In the genomic region with DNA sequence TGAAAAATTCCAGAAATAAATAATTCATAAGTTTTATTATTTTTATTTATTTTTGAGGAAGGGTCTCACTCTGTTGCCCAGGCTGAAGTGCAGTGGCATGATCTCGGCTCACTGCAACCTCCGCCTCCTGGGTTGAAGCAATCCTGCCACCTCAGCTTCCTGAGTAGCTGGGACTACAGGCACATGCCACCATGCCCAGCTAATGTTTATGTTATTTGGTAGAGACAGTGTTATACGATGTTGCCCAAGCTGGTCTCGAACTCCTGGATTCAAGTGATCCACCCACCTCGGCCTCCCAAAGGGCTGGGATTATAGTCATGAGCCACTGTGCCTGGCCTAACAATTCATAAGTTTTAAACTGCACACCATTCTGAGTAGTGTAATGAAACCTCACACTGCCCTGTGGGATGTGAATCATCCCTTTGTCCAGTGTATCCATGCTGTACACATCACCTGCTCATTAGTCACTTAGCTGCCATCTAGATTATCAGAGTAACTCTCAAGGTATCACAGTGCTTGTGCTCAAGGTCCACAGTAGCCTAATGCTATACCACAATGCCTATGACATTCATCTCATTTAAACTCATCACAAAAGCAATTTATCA, we compare ENCODE assay signal across 14 cellular contexts. TPM values are rescaled to one million over a fixed set of nuclear protein-coding genes. Genes with fewer than 3 reads are reported as not detected.
DNase-seq lines count a peak whose midpoint lies in the region; ATAC-seq, FAIRE-seq and TF ChIP-seq lines count a peak whose summit lies in the region.
"Had no signal": no experiment of that assay in that cellular context is flagged by ENCODE, and none has a peak within 500 bp of the region (broad histone marks: within the 10 kb centered on the region; RNA-seq: fewer than 3 reads in every experiment).

No MANE protein-coding gene starts in this region.

- no peak overlapping the region for H3K27ac ChIP-seq in trophoblast cell (ENCODE audit: low read depth, low read length)
- H3K27ac ChIP-seq: skin epidermis had no signal

- no peak overlapping the region for H3K4me3 ChIP-seq in bronchial epithelial cell (ENCODE audit: low read depth, low read length)
- H3K4me3 ChIP-seq in trophoblast cell (ENCODE audit: low read depth, low read length), result no peak overlapping the region
- H3K4me3 ChIP-seq: skin epidermis had no signal

- no peak overlapping the region for H2AK5ac ChIP-seq in trophoblast cell (ENCODE audit: low read length)

- H3K4me1 ChIP-seq in trophoblast cell (ENCODE audit: control insufficient read depth in 1 of 2, insufficient read depth in 2 of 2, low read length in 2 of 2), result peaks cover 0 to 3% of the 10 kb centered on the region in 2 experiments

- ATAC-seq in HG02763 (IDR thresholded peaks at IDR 0.05; ENCODE audit: unreplicated experiment) (no peak), HG03175 (IDR thresholded peaks at IDR 0.05; ENCODE audit: unreplicated experiment) (no peak)

- no peak overlapping the region for H3K14ac ChIP-seq in trophoblast cell (ENCODE audit: low read length)

- no peak overlapping the region for H4K91ac ChIP-seq in trophoblast cell (ENCODE audit: low read depth, low read length)

- H3K36me3 ChIP-seq in bronchial epithelial cell (ENCODE audit: control insufficient read depth, insufficient read depth, low read length), result no peaks in the 10 kb centered on the region
- no peaks in the 10 kb centered on the region for H3K36me3 ChIP-seq in trophoblast cell (ENCODE audit: control insufficient read depth in 1 of 2, insufficient read depth in 2 of 2, low read length in 2 of 2)

- H3K4me2 ChIP-seq in trophoblast cell (ENCODE audit: low read length), result no peak overlapping the region

- peak; percentile 75 for DNase-seq in EL
- peak; percentile 58 for DNase-seq in NCI-H146 (lab: John Stamatoyannopoulos, UW)
- DNase-seq in bronchial epithelial cell (ENCODE audit: low read depth), result peak; percentile 97
- peak; percentile 44 to 64 for DNase-seq in trophoblast cell
- DNase-seq in activated effector memory CD4-positive, alpha-beta T cell treated with Interleukin-2 at 50 U/mL for 16 hours, result no peak
- DNase-seq in NCI-H1092 (lab: John Stamatoyannopoulos, UW), result no peak
- DNase-seq: activated CD4-positive, alpha-beta T cell treated with anti-CD3 and anti-CD28 coated beads, Interleukin-2, amount 10 ng/mL, durations not matched to agents 24 days and 14 days; DND-41; effector CD8-positive, alpha-beta T cell; NCI-H2081 treated with DMSO at 0.1 percent for 48 hours; SHP77 treated with DMSO at 0.1 percent for 48 hours had no signal

- H3K27me3 ChIP-seq in bronchial epithelial cell (ENCODE audit: control insufficient read depth, insufficient read depth, low read length) (no peaks in the 10 kb centered on the region), trophoblast cell (ENCODE audit: insufficient read depth, low read length) (no peaks in the 10 kb centered on the region)

- no peaks in the 10 kb centered on the region for H3K79me2 ChIP-seq in trophoblast cell (ENCODE audit: control insufficient read depth, insufficient read depth, low read length, poor library complexity)

- FAIRE-seq in bronchial epithelial cell (lab: Jason Lieb, UNC), result peak; percentile 97

- H2BK5ac ChIP-seq in trophoblast cell (ENCODE audit: low read depth, low read length, poor library complexity), result no peak overlapping the region

- H3K9me3 ChIP-seq in trophoblast cell (ENCODE audit: insufficient read depth, low read depth, low read length), result no peaks in the 10 kb centered on the region

- no peak overlapping the region for H4K12ac ChIP-seq in trophoblast cell (ENCODE audit: low read depth, low read length)

- H3K4ac ChIP-seq in trophoblast cell (ENCODE audit: low read depth, low read length), result no peak overlapping the region

- H3K18ac ChIP-seq in trophoblast cell (ENCODE audit: low read length), result no peak overlapping the region

- no peak overlapping the region for H3K9ac ChIP-seq in trophoblast cell (ENCODE audit: low read length)

- no peak overlapping the region for H4K8ac ChIP-seq in trophoblast cell (ENCODE audit: low read depth, low read length)

- no peak overlapping the region for H2BK12ac ChIP-seq in trophoblast cell (ENCODE audit: low read length)

- TF ChIP-seq CTCF in bronchial epithelial cell (IDR thresholded peaks at IDR 0.05; ENCODE audit: insufficient read depth, low read length, severe bottlenecking), result no peak

- H2AFZ ChIP-seq in trophoblast cell (ENCODE audit: insufficient read depth, low read length, poor library complexity), result no peak overlapping the region

- peak overlapping the region; percentile 43 for H2BK120ac ChIP-seq in trophoblast cell (ENCODE audit: insufficient read depth, low read length, poor library complexity)

- H3K79me1 ChIP-seq in trophoblast cell (ENCODE audit: low read length), result no peaks in the 10 kb centered on the region

- no peak overlapping the region for H3K23ac ChIP-seq in trophoblast cell (ENCODE audit: low read length)

- WGBS in trophoblast cell (ENCODE audit: extremely low coverage, insufficient coverage, insufficient read length), result no CpG with 5 or more reads among the region's 5 CpGs

RNA-seq across cellular contexts. Expression of a gene that starts 17.9 kb away (rescaled TPM):
- total RNA-seq in bronchial epithelial cell, result 0.79 and 1.7 TPM in 2 replicates
- 6.1 and 6.4 TPM in 2 replicates for polyA plus RNA-seq in trophoblast cell (2013)

Comparison
In these comparisons a context has a peak if more than half of its experiments do, and no peak if none do; other contexts are left out.
1. DNase-seq: peak in EL (single experiment), NCI-H146 (single experiment), bronchial epithelial cell (single experiment) and trophoblast cell (2 of 2); none in activated effector memory CD4-positive, alpha-beta T cell treated with Interleukin-2 at 50 U/mL for 16 hours (single experiment) and NCI-H1092 (single experiment).